ENCODE assay signal across 2 cellular contexts in the genomic region with DNA sequence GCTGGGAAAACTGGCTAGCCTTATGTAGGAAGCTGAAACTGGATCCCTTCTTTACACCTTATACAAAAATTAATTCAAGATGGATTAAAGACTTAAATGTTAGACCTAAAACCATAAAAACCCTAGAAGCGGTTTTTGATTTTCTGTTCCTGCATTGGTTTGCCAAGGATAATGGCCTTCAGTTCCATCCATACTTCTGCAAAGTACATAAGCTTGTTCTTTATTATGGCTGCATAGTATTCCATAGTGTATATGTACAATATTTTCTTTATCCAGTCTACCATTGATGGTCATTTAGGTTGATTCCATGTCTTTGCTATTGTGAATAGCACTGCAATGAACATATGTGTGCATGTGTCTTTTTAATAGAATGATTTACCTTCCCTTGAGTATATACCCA. TPM values are rescaled to one million over a fixed set of nuclear protein-coding genes. Genes with fewer than 3 reads are reported as not detected.
"Had no signal": no experiment of that assay in that cellular context is flagged by ENCODE, and none has a peak within 500 bp of the region (broad histone marks: within the 10 kb centered on the region; RNA-seq: fewer than 3 reads in every experiment).

No MANE protein-coding gene starts in this region.

RNA-seq across cellular contexts. Expression of gene PF4, which starts 22.8 kb away (rescaled TPM):
- total RNA-seq: G401, GM12878 had no signal
- polyA plus RNA-seq: GM12878 had no signal

RNA-seq across cellular contexts. Expression of gene PPBP, which starts 28.9 kb away (rescaled TPM):
- total RNA-seq: G401, GM12878 had no signal
- polyA plus RNA-seq: GM12878 had no signal

RNA-seq across cellular contexts. Expression of gene CXCL5, which starts 39.4 kb away (rescaled TPM):
- total RNA-seq: G401, GM12878 had no signal
- polyA plus RNA-seq: GM12878 had no signal
